Comparison of ENCODE assay signal across 29 cellular contexts in the genomic region with DNA sequence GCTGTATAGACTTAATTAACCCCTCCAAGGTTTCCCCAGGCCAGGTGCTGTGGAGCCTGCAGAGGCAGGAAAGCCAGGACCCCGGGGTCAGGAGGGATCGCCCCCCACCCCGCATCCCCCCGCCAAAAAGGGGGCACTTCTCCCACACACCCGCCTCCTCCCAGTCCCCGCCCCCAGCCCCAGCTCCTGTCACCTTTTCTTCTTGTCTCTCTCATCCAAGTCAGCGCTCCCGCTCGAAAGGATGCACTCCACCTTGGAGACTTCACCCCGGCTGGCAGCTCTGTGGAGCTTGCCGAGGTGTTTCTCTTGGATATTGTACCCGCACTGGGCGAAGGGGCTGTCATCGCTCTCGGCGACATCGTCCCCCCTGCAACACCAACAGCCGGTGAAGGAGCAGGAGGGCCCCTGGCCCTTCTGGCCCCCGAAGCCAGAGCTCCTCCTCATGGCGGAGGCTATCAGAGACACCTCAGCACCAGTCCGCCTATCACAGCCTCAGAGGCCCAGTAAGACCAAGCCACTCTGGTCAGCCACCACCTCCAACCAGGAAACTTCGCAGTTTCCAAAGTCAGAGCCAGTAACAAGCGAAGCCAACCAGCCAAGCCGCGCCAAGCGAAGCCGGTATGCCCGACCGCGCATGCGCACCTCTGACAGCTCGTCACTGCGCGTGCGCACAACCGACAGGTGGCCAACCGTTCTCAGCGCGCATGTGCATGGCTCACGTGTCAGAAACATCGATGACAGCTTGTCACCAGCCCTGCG. TPM values are rescaled to one million over a fixed set of nuclear protein-coding genes. Genes with fewer than 3 reads are reported as not detected.
DNase-seq lines count a peak whose midpoint lies in the region; ATAC-seq, FAIRE-seq and TF ChIP-seq lines count a peak whose summit lies in the region.
"Had no signal": no experiment of that assay in that cellular context is flagged by ENCODE, and none has a peak within 500 bp of the region (broad histone marks: within the 10 kb centered on the region; RNA-seq: fewer than 3 reads in every experiment).

No MANE protein-coding gene starts in this region.

- DNase-seq in Right ventricle myocardium inferior (ENCODE audit: missing footprints) (peak; percentile 74), Right ventricle myocardium superior (no peak), IMR-90 (no peak), iPS-NIHi11 (ENCODE audit: low spot score) (peak; percentile 5), urothelium cell line (ENCODE audit: low spot score) (peak; percentile 56), RPMI8226 (no peak), nephron progenitor cell (no peak)
- DNase-seq in activated naive CD4-positive, alpha-beta T cell treated with anti-CD3 and anti-CD28 coated beads, Interleukin-2, amount 50 U/mL, for 16 hours = no peak
- DNase-seq: 8988T; ACHN; BE2C; CD8-positive, alpha-beta memory T cell; DMS 273 treated with DMSO at 0.1 percent for 48 hours; DND-41; Karpas-422; NCI-H1092 treated with DMSO at 0.1 percent for 48 hours; NCI-H1436 treated with DMSO at 0.1 percent for 48 hours; NCI-H187 treated with DMSO at 0.1 percent for 48 hours; NCI-H2171 treated with DMSO at 0.1 percent for 48 hours; NCI-H345; NCI-H524 treated with DMSO at 0.1 percent for 48 hours; NCI-H774 had no signal

- no peak overlapping the region for H2AK5ac ChIP-seq in IMR-90 (ENCODE audit: low read depth, low read length)

- CTCF ChIA-PET in IMR-90 (lab: Yijun Ruan, JAX) = no interaction called here

- POLR2A ChIA-PET in IMR-90 (lab: Charles Lee; ENCODE audit: unreplicated experiment) = no interaction called here

- peaks cover under 1% of the 10 kb centered on the region for H3K4me1 ChIP-seq in IMR-90 (ENCODE audit: control insufficient read depth, insufficient read depth, low read length)
- H3K4me1 ChIP-seq: BE2C had no signal

- H3K9me3 ChIP-seq in IMR-90 (ENCODE audit: control insufficient read depth, insufficient read depth, low read length) = no peaks in the 10 kb centered on the region; the same call in 1 of the 2 replicates
- H3K9me3 ChIP-seq: BE2C, SJSA1 had no signal

- no peak overlapping the region for H3K27ac Mint-ChIP-seq in nephron progenitor cell
- H3K27ac Mint-ChIP-seq: CD14-positive monocyte had no signal

- H3K18ac ChIP-seq in IMR-90 (ENCODE audit: low read depth, low read length) = no peak overlapping the region

- no peak overlapping the region for H4K91ac ChIP-seq in IMR-90 (ENCODE audit: insufficient read depth, low read depth, low read length)

- dilution Hi-C loops in IMR-90 (cut with HindIII; ENCODE audit: low sequenced_read_pairs, unreplicated experiment) = no loop called here

- H2BK5ac ChIP-seq in IMR-90 (ENCODE audit: low read depth, low read length, poor library complexity, severe bottlenecking) = no peak overlapping the region

- H3K23ac ChIP-seq in IMR-90 (ENCODE audit: low read depth, low read length) = no peak overlapping the region

- H3K9me3 Mint-ChIP-seq in nephron progenitor cell = peaks cover 16% of the 10 kb centered on the region
- H3K9me3 Mint-ChIP-seq: CD8-positive, alpha-beta memory T cell had no signal

- no peaks in the 10 kb centered on the region for H3K4me1 Mint-ChIP-seq in nephron progenitor cell

- no peak overlapping the region for H4K8ac ChIP-seq in IMR-90 (ENCODE audit: low read depth in 2 of 2, low read length in 2 of 2)

- BruUV-seq in IMR-90 (replicated peaks; lab: Mats Ljungman, UMichigan) = no TSS peak

- TF ChIP-seq CTCF in IMR-90 (conservative IDR thresholded peaks at IDR 0.05; ENCODE audit: low read depth, low read length) (no peak), nephron progenitor cell (IDR thresholded peaks at IDR 0.05) (no peak)

- no peaks in the 10 kb centered on the region for H3K36me3 Mint-ChIP-seq in nephron progenitor cell (ENCODE audit: low read depth)
- H3K36me3 Mint-ChIP-seq: CD14-positive monocyte; CD8-positive, alpha-beta memory T cell had no signal

- H2BK15ac ChIP-seq in IMR-90 (ENCODE audit: low read depth, low read length) = no peak overlapping the region

- no peak for TF ChIP-seq RAD21 in IMR-90 (IDR thresholded peaks at IDR 0.05; ENCODE audit: low read length)

- no peak overlapping the region for H4K5ac ChIP-seq in IMR-90 (ENCODE audit: low read depth, low read length)

- H4K20me1 ChIP-seq in IMR-90 (ENCODE audit: insufficient read depth, low read length) = no peaks in the 10 kb centered on the region

- no peaks in the 10 kb centered on the region for H3K9me1 ChIP-seq in IMR-90 (ENCODE audit: insufficient read depth, low read length)

- no peak for FAIRE-seq in urothelium cell line (lab: Jason Lieb, UNC)
- FAIRE-seq: GM12892, GM18507, H1, RCC 7860 had no signal

- H3K27me3 Mint-ChIP-seq in nephron progenitor cell (ENCODE audit: low read depth, poor library complexity) = peaks cover 3% of the 10 kb centered on the region

- H3K4me3 ChIP-seq in IMR-90 (ENCODE audit: insufficient read depth, low read depth, low read length) = no peak overlapping the region
- H3K4me3 ChIP-seq: SJSA1 had no signal

- H3K36me3 ChIP-seq in IMR-90 (ENCODE audit: control insufficient read depth, insufficient read depth, low read length) = no peaks in the 10 kb centered on the region
- H3K36me3 ChIP-seq: BE2C, SJSA1 had no signal

- H3K56ac ChIP-seq in IMR-90 (ENCODE audit: extremely low read depth, insufficient read depth, low read length) = no peak overlapping the region

- H3K27ac ChIP-seq in IMR-90 (ENCODE audit: insufficient read depth, low read length) = no peak overlapping the region
- H3K27ac ChIP-seq: SJSA1 had no signal

- H3K79me1 ChIP-seq in IMR-90 (ENCODE audit: low read depth in 1 of 2, low read length in 2 of 2) = no peaks in the 10 kb centered on the region

- in situ Hi-C loops in IMR-90 (cut with MboI; ENCODE audit: low sequenced_read_pairs) = no loop called here

- H3K27me3 ChIP-seq in IMR-90 (ENCODE audit: control insufficient read depth, insufficient read depth, low read length) = no peaks in the 10 kb centered on the region

- H2AK9ac ChIP-seq in IMR-90 (replicated peaks; ENCODE audit: low read depth, low read length, poor library complexity) = no peak overlapping the region

- TF ChIP-seq POLR2A in IMR-90 (IDR thresholded peaks at IDR 0.05; ENCODE audit: low read depth, low read length) = no peak

- 73% methylated on average over 25 of the region's 42 CpGs; no CpG with 5 or more reads in 1 of the 2 experiments for WGBS in IMR-90 (ENCODE audit: extremely low coverage in 2 of 2, insufficient read length in 1 of 2), 2 experiments

- H3K4ac ChIP-seq in IMR-90 (ENCODE audit: low read depth, low read length) = no peak overlapping the region

- H2BK120ac ChIP-seq in IMR-90 (ENCODE audit: low read depth, low read length) = no peak overlapping the region

- peak overlapping the region; percentile 37 for H2AFZ ChIP-seq in IMR-90 (replicated peaks; ENCODE audit: low read length, poor library complexity)

- ATAC-seq in Right ventricle myocardium inferior (no peak), Right ventricle myocardium superior (ENCODE audit: poor library complexity) (no peak), IMR-90 (ENCODE audit: low read depth) (no peak)
- ATAC-seq: HCT116 had no signal

- intact Hi-C loops in Right ventricle myocardium inferior (cut with DNase I) = no loop called here
- intact Hi-C loops in Right ventricle myocardium superior (cut with DNase I) = no loop called here
- intact Hi-C loops in IMR-90 (cut with micrococcal nuclease) = no loop called here

- H2BK20ac ChIP-seq in IMR-90 (ENCODE audit: low read depth, low read length) = no peak overlapping the region

- H3K9ac ChIP-seq in IMR-90 (ENCODE audit: low read depth, low read length) = no peak overlapping the region

- no peak overlapping the region for H3K14ac ChIP-seq in IMR-90 (replicated peaks; ENCODE audit: low read depth, low read length)

- H3K4me3 Mint-ChIP-seq in nephron progenitor cell = no peak overlapping the region
- H3K4me3 Mint-ChIP-seq: CD14-positive monocyte; CD8-positive, alpha-beta memory T cell had no signal

- H3K4me2 ChIP-seq in IMR-90 (ENCODE audit: low read depth, low read length) = no peak overlapping the region

TF ChIP-seq in IMR-90, 13 proteins besides CTCF, POLR2A, EP300 and RAD21:
- TF ChIP-seq CHD1 (IDR thresholded peaks at IDR 0.05; ENCODE audit: low read depth, low read length) (no peak), SMC3 (IDR thresholded peaks at IDR 0.05; ENCODE audit: low read depth, low read length) (no peak), FOS (IDR thresholded peaks at IDR 0.05; ENCODE audit: low read depth, low read length) (no peak), MAFK (IDR thresholded peaks at IDR 0.05; ENCODE audit: low read depth, low read length) (no peak), MXI1 (IDR thresholded peaks at IDR 0.05; ENCODE audit: borderline replicate concordance, low read depth, low read length) (no peak), CEBPB (IDR thresholded peaks at IDR 0.05; ENCODE audit: low read depth, low read length) (no peak), RFX5 (IDR thresholded peaks at IDR 0.05; ENCODE audit: low read depth, low read length) (no peak), RCOR1 (IDR thresholded peaks at IDR 0.05; ENCODE audit: insufficient replicate concordance, low read length) (no peak), NFE2L2 (IDR thresholded peaks at IDR 0.05; ENCODE audit: low read depth, low read length) (no peak)
- TF ChIP-seq, protein P1, sequence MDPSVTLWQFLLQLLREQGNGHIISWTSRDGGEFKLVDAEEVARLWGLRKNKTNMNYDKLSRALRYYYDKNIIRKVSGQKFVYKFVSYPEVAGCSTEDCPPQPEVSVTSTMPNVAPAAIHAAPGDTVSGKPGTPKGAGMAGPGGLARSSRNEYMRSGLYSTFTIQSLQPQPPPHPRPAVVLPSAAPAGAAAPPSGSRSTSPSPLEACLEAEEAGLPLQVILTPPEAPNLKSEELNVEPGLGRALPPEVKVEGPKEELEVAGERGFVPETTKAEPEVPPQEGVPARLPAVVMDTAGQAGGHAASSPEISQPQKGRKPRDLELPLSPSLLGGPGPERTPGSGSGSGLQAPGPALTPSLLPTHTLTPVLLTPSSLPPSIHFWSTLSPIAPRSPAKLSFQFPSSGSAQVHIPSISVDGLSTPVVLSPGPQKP (IDR thresholded peaks at IDR 0.05; ENCODE audit: borderline replicate concordance, low read depth, low read length) = no peak
- TF ChIP-seq, protein P2, sequence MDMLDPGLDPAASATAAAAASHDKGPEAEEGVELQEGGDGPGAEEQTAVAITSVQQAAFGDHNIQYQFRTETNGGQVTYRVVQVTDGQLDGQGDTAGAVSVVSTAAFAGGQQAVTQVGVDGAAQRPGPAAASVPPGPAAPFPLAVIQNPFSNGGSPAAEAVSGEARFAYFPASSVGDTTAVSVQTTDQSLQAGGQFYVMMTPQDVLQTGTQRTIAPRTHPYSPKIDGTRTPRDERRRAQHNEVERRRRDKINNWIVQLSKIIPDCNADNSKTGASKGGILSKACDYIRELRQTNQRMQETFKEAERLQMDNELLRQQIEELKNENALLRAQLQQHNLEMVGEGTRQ (IDR thresholded peaks at IDR 0.05; ENCODE audit: low read depth, low read length) = no peak

RNA-seq across cellular contexts. Expression of a gene that starts 52.5 kb away (rescaled TPM):
- total RNA-seq in Right ventricle myocardium inferior (1.0 TPM), Right ventricle myocardium superior (0.70 TPM), IMR-90 (2012; rRNA removed) (18.3 and 35.3 TPM in 2 replicates)
- polyA plus RNA-seq in IMR-90 (2012; rRNA removed) = 15.6 and 18.6 TPM in 2 replicates
- polyA plus RNA-seq in IMR-90 (2012; cell fraction: cytosol; rRNA removed) = 2.4 and 7.3 TPM in 2 replicates
- polyA plus RNA-seq in IMR-90 (2012; cell fraction: nucleus; rRNA removed; ENCODE audit: low replicate concordance) = 0.76 and 3.9 TPM in 2 replicates

Comparison
In these comparisons a context has a peak if more than half of its experiments do, and no peak if none do; other contexts are left out.
1. DNase-seq: peak in Right ventricle myocardium inferior (single experiment), iPS-NIHi11 (single experiment) and urothelium cell line (single experiment); none in Right ventricle myocardium superior (single experiment), IMR-90 (single experiment), RPMI8226 (single experiment), activated naive CD4-positive, alpha-beta T cell treated with anti-CD3 and anti-CD28 coated beads, Interleukin-2, amount 50 U/mL, for 16 hours (single experiment) and nephron progenitor cell (single experiment).